In the genomic region with DNA sequence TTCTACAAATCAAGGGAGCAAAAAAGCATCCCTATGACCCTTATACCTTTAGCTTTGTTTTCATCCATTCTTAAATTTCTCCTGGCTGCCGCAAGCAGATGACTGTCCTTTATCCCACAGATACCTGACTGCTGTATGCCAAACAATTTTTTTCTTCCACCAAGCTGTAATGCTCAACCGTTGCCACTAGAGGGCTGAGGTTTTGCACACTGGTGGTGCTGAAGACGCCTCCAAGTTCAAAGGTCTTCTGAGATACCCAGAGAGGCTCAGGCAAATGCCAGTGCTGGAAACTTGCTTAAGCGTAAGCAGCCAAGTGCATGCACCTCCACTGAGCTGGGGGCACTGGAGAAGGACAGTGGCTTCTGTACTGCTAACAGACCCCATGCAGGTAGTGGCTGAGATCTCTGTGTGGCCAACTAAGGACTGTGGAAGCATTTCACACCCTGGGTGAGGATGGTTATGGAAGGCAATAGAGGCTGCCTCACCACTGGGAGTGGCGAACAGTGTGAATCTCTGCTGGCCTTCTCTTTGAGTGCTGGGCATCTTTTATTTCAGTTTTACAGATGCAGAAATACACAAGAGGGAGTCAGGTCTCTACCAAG, we compare ENCODE assay signal across 8 cellular contexts. TPM values are rescaled to one million over a fixed set of nuclear protein-coding genes. Genes with fewer than 3 reads are reported as not detected.
A peak's percentile ranks its signal among the peaks of the same experiment; 100 is the strongest.
DNase-seq lines count a peak whose midpoint lies in the region; ATAC-seq, FAIRE-seq and TF ChIP-seq lines count a peak whose summit lies in the region.

No MANE protein-coding gene starts in this region.

- ATAC-seq in A549 (peak; percentile 58 to 89), HG02981 (IDR thresholded peaks at IDR 0.05; ENCODE audit: unreplicated experiment) (peak; percentile 57), mucosa of descending colon (peak; percentile 90)
- peak; percentile 72 to 81 for ATAC-seq in stimulated activated naive B cell treated with anti-CD40 and anti-IgM and Interleukin-4, amounts not matched to agents 10 μg/mL and 1 μg/mL and 100 μg/mL, for 72 hours (replicated peaks)

- CTCF ChIA-PET in A549 (lab: Yijun Ruan, JAX), result interaction anchor here (0.6 to 10.3 kb wide), 32 partner anchors 9 to 286 kb away, joined by 3 to 126 read pairs (median 4); no protein-coding TSS in a partner anchor

- DNase-seq in A549 (ENCODE audit: low read depth in 1 of 2, low spot score in 1 of 2) (peak; percentile 65 to 67), GM12892 (ENCODE audit: insufficient read length) (peak; percentile 55), NCI-H69 (lab: John Stamatoyannopoulos, UW) (peak; percentile 51), mucosa of descending colon (peak in 2 of 3 donors; percentile 48 to 66)
- peak; percentile 8 to 51 for DNase-seq in activated CD4-positive, alpha-beta T cell treated with anti-CD3 and anti-CD28 coated beads, Interleukin-2, amount 50 U/mL, for 24 hours (ENCODE audit: low read depth in 1 of 2, low spot score in 1 of 2)
- peak; percentile 28 for DNase-seq in effector CD4-positive, alpha-beta T cell
- DNase-seq in stimulated activated naive B cell treated with anti-CD40 and anti-IgM and Interleukin-4, amounts not matched to agents 10 μg/mL and 1 μg/mL and 100 μg/mL, for 72 hours, result peak; percentile 30

- TF ChIP-seq EP300 in A549 (IDR thresholded peaks at IDR 0.05), result no peak

- peak; percentile 76 for TF ChIP-seq CTCF in A549 (IDR thresholded peaks at IDR 0.05)
- TF ChIP-seq CTCF in mucosa of descending colon (IDR thresholded peaks at IDR 0.05), result peak; percentile 81

- 15% methylated on average over 5 of the region's 5 CpGs for whole genome bisulfite sequencing in A549 (ENCODE audit: missing lambda C conversion rate)

- no peak overlapping the region for H3K4me3 Mint-ChIP-seq in stimulated activated naive B cell treated with anti-CD40 and anti-IgM and Interleukin-4, amounts not matched to agents 10 μg/mL and 1 μg/mL and 100 μg/mL, for 72 hours

- H3K4me3 ChIP-seq in A549 (no peak overlapping the region), mucosa of descending colon (no peak overlapping the region)

- H3K9me3 Mint-ChIP-seq in stimulated activated naive B cell treated with anti-CD40 and anti-IgM and Interleukin-4, amounts not matched to agents 10 μg/mL and 1 μg/mL and 100 μg/mL, for 72 hours, result no peaks in the 10 kb centered on the region

- H3K4me1 ChIP-seq in A549 (no peaks in the 10 kb centered on the region), mucosa of descending colon (ENCODE audit: low read depth) (no peaks in the 10 kb centered on the region)

- H3K9me3 ChIP-seq in A549, result no peaks in the 10 kb centered on the region
- H3K9me3 ChIP-seq in mucosa of descending colon, result no peaks in the 10 kb centered on the region

- no peak overlapping the region for H3K4me2 ChIP-seq in A549

- no peak for FAIRE-seq in A549 (lab: Jason Lieb, UNC)
- FAIRE-seq in GM12892 (lab: Jason Lieb, UNC), result peak; percentile 90

- POLR2A ChIA-PET in A549 (lab: Yijun Ruan, JAX), result no interaction called here

- H3K27ac Mint-ChIP-seq in stimulated activated naive B cell treated with anti-CD40 and anti-IgM and Interleukin-4, amounts not matched to agents 10 μg/mL and 1 μg/mL and 100 μg/mL, for 72 hours, result no peak overlapping the region

- peak; percentile 57 to 65 for TF ChIP-seq RAD21 in A549 (conservative IDR thresholded peaks at IDR 0.05 in 1 of 2, IDR thresholded peaks at IDR 0.05 in 1 of 2)

- no peak overlapping the region for H3K27ac ChIP-seq in A549

- no peaks in the 10 kb centered on the region for H3K4me1 Mint-ChIP-seq in stimulated activated naive B cell treated with anti-CD40 and anti-IgM and Interleukin-4, amounts not matched to agents 10 μg/mL and 1 μg/mL and 100 μg/mL, for 72 hours

- TF ChIP-seq POLR2A in A549 (IDR thresholded peaks at IDR 0.05; ENCODE audit: low read length) (no peak), GM12892 (IDR thresholded peaks at IDR 0.05; ENCODE audit: low read depth, low read length) (no peak)

- no peaks in the 10 kb centered on the region for H3K36me3 ChIP-seq in mucosa of descending colon (ENCODE audit: low read depth)

- no peaks in the 10 kb centered on the region for H3K36me3 Mint-ChIP-seq in stimulated activated naive B cell treated with anti-CD40 and anti-IgM and Interleukin-4, amounts not matched to agents 10 μg/mL and 1 μg/mL and 100 μg/mL, for 72 hours

- peaks cover 20 to 34% of the 10 kb centered on the region in 2 donors for H3K27me3 Mint-ChIP-seq in stimulated activated naive B cell treated with anti-CD40 and anti-IgM and Interleukin-4, amounts not matched to agents 10 μg/mL and 1 μg/mL and 100 μg/mL, for 72 hours

- intact Hi-C loops in mucosa of descending colon (cut with DNase I, micrococcal nuclease), result loop anchor here in 1 of 2 donors (10.0 kb wide), 1 partner anchor 280 kb away; the partner anchor contains the start of gene DNAH14

TF ChIP-seq in A549, 52 proteins besides CTCF, POLR2A, EP300 and RAD21:
- TF ChIP-seq KDM5A (IDR thresholded peaks at IDR 0.05), result no peak
- peak; percentile 75 for TF ChIP-seq SMC3 (IDR thresholded peaks at IDR 0.05)
- no peak for TF ChIP-seq CBX8 (IDR thresholded peaks at IDR 0.05)
- no peak for TF ChIP-seq ESRRA (IDR thresholded peaks at IDR 0.05; ENCODE audit: borderline replicate concordance, low read length)

RNA-seq across cellular contexts. Expression of gene CNIH3, which starts 28.5 kb away (rescaled TPM):
- 0.52 and 0.85 TPM in 2 replicates for polyA plus RNA-seq in A549 (2011; rRNA removed)
- 0.25 and 0.27 TPM in 2 replicates for polyA plus RNA-seq in A549 (2012; cell fraction: cytosol; rRNA removed)
- polyA plus RNA-seq in A549 (2012; cell fraction: nucleus; rRNA removed), result 0.24 TPM in 1 of 2 replicates, not detected in the other
- 0.61 to 0.75 TPM (median 0.64 TPM) in 3 replicates for polyA plus RNA-seq in A549 (2017; fragmentation: RNase III; extraction: RNeasy Plus Mini Kit Qiagen cat#74134 plus additional on column Dnase treatment)
- polyA minus RNA-seq in A549 (2011; rRNA and poly(A)+ RNA removed), result 0.63 and 0.91 TPM in 2 replicates
- 4.7 TPM for polyA plus RNA-seq in GM12892 (2012; ENCODE audit: missing spikeins)
- total RNA-seq in mucosa of descending colon, result 1 to 10 TPM; 1.0 to 2.5 (median 1.1) TPM
